ENCODE assay signal across 8 cellular contexts in the genomic region with DNA sequence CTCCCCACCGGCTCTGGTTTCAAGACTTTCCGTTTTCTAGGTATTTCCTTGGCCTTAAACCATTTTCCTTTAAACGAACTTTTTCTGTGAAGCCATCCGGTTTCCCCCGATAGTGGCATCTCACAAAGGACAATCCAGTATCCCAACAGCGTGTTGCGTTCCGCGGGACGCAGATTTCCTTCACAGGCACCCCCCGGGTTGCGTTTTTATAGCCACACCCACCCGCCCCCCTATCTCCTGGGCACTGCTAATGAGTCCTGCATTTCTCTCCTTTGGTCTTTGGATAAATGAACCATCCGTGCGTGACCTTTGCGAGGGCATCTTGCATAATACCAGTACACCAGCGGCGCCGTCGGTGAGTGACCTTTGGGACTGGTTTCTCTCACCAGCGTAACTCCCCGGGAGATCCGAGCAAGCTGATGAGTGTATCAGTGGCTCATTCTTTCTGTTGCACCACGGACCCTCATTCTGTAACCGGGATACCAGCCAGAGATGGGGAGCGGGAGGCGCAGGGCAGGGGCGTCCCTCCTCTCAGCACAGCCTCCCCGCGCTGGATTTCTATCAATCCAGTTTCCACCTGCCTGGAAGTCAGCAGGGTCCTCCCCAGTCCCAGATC. TPM values are rescaled to one million over a fixed set of nuclear protein-coding genes. Genes with fewer than 3 reads are reported as not detected.
A peak's percentile ranks its signal among the peaks of the same experiment; 100 is the strongest.
DNase-seq lines count a peak whose midpoint lies in the region; ATAC-seq and TF ChIP-seq lines count a peak whose summit lies in the region.

No MANE protein-coding gene starts in this region.

- peak; percentile 58 to 62 for ATAC-seq in activated CD4-positive, CD25-positive, alpha-beta regulatory T cell treated with anti-CD3 and anti-CD28 coated beads, Interleukin-2, amount 50 U/mL, for 24 hours
- ATAC-seq in HG02678 (IDR thresholded peaks at IDR 0.05; ENCODE audit: unreplicated experiment) (peak; percentile 23), right lobe of liver (peak; percentile 58 to 70 (median 64))

- H2AFZ ChIP-seq in OCI-LY1 (ENCODE audit: low read length): no peak overlapping the region

- no peak for TF ChIP-seq CTCF in OCI-LY1 (IDR thresholded peaks at IDR 0.05; ENCODE audit: low read length)
- TF ChIP-seq CTCF in cardiac fibroblast (IDR thresholded peaks at IDR 0.05; ENCODE audit: low read depth, low read length): no peak
- no peak for TF ChIP-seq CTCF in right lobe of liver (IDR thresholded peaks at IDR 0.05)

- intact Hi-C loops in right lobe of liver (cut with DNase I): loop anchor here in 1 of 2 donors (5.0 kb wide), 1 partner anchor 58 kb away; no protein-coding TSS in a partner anchor

- peaks cover 26% of the 10 kb centered on the region for H3K4me1 ChIP-seq in OCI-LY1 (ENCODE audit: insufficient read depth, low read length, severe bottlenecking)
- peaks cover 0 to 32% (median 11%) of the 10 kb centered on the region in 4 donors for H3K4me1 ChIP-seq in right lobe of liver
- H3K4me1 ChIP-seq in stomach smooth muscle (ENCODE audit: control insufficient read depth, insufficient read depth, low read length): peaks cover 17% of the 10 kb centered on the region

- H3F3A ChIP-seq in OCI-LY1 (ENCODE audit: insufficient read depth, low read length): 0 out of 2 replicates have a peak, but pooled peaks cover 5% of the 10 kb centered on the region

- peak overlapping the region; percentile 84 for H3K4me2 ChIP-seq in OCI-LY1 (ENCODE audit: low read length)

- TF ChIP-seq POLR2A in right lobe of liver (IDR thresholded peaks at IDR 0.05): no peak

- H3K27me3 ChIP-seq in OCI-LY1 (ENCODE audit: insufficient read depth, low read length) (no peaks in the 10 kb centered on the region), right lobe of liver (no peaks in the 10 kb centered on the region), stomach smooth muscle (ENCODE audit: control insufficient read depth in 1 of 2, insufficient read depth in 2 of 2, low read length in 2 of 2) (no peaks in the 10 kb centered on the region)

- H3K4me3 ChIP-seq in OCI-LY1 (ENCODE audit: low read depth, low read length, poor library complexity, severe bottlenecking): peak overlapping the region; percentile 65
- H3K4me3 ChIP-seq in cardiac fibroblast (replicated peaks in 1 of 2; ENCODE audit: low read depth in 2 of 2, low read length in 2 of 2): peak overlapping the region; percentile 57 to 61
- H3K4me3 ChIP-seq in right lobe of liver: peak overlapping the region; percentile 35 to 53 (median 48)
- H3K4me3 ChIP-seq in stomach smooth muscle (ENCODE audit: low read length in 2 of 2): peak overlapping the region; percentile 67 to 80

- 1% methylated on average over 23 of the region's 30 CpGs for WGBS in right lobe of liver (ENCODE audit: insufficient coverage, low coverage, low lambda C conversion rate, missing lambda C conversion rate)

- H3K9ac ChIP-seq in OCI-LY1 (ENCODE audit: low read length): peak overlapping the region; percentile 32; the same call in 1 of the 2 replicates
- H3K9ac ChIP-seq in stomach smooth muscle (ENCODE audit: low read length in 2 of 2): peak overlapping the region; percentile 60 to 65

- H4K20me1 ChIP-seq in OCI-LY1 (ENCODE audit: insufficient read depth, low read length): no peaks in the 10 kb centered on the region

- no peak for DNase-seq in activated CD4-positive, CD25-positive, alpha-beta regulatory T cell treated with anti-CD3 and anti-CD28 coated beads, Interleukin-2, amount 50 U/mL, for 72 hours
- DNase-seq in cardiac fibroblast (ENCODE audit: low read depth in 2 of 2) (peak; percentile 84 to 93), right lobe of liver (peak; percentile 86 to 91 (median 89))
- DNase-seq in stimulated activated CD4-positive, alpha-beta T cell treated with anti-CD3 and anti-CD28 coated beads, Interleukin-15, amount 100 ng/mL, for 24 hours: no peak

- no peaks in the 10 kb centered on the region for H3K9me2 ChIP-seq in OCI-LY1 (ENCODE audit: low read depth, low read length)

- no peaks in the 10 kb centered on the region for H3K79me2 ChIP-seq in OCI-LY1 (ENCODE audit: insufficient read depth, low read length)

- peak overlapping the region; percentile 4 for H3K27ac ChIP-seq in OCI-LY1 (ENCODE audit: low read depth, low read length, poor library complexity, severe bottlenecking)
- H3K27ac ChIP-seq in right lobe of liver: peak overlapping the region; percentile 72 to 96 (median 78)
- H3K27ac ChIP-seq in stomach smooth muscle (ENCODE audit: low read length): peak overlapping the region; percentile 53

- no peaks in the 10 kb centered on the region for H3K36me3 ChIP-seq in OCI-LY1 (ENCODE audit: insufficient read depth, low read length)
- H3K36me3 ChIP-seq in right lobe of liver: peaks cover 0 to under 1% (median 0%) of the 10 kb centered on the region in 4 donors
- H3K36me3 ChIP-seq in stomach smooth muscle (ENCODE audit: control insufficient read depth in 2 of 2, insufficient read depth in 2 of 2, low read length in 2 of 2): peaks cover 0 to under 1% of the 10 kb centered on the region in 2 donors

- H3K9me3 ChIP-seq in OCI-LY1 (ENCODE audit: low read length): no peaks in the 10 kb centered on the region
- no peaks in the 10 kb centered on the region for H3K9me3 ChIP-seq in right lobe of liver
- no peaks in the 10 kb centered on the region for H3K9me3 ChIP-seq in stomach smooth muscle (ENCODE audit: control insufficient read depth in 2 of 2, low read length in 2 of 2)

RNA-seq across cellular contexts. Expression of gene NQO2, which starts 0.6 kb away (rescaled TPM):
- 10 to 100 TPM; 44.5 to 74.2 (median 67.3) TPM for total RNA-seq in right lobe of liver

RNA-seq across cellular contexts. Expression of gene SERPINB6, which starts 27.7 kb away (rescaled TPM):
- total RNA-seq in right lobe of liver: 10 to 100 TPM; 27.0 to 48.5 (median 38.7) TPM

Comparison
In these comparisons a context has a peak if more than half of its experiments do, and no peak if none do; other contexts are left out.
1. DNase-seq: peak in cardiac fibroblast (2 of 2) and right lobe of liver (3 of 3); none in activated CD4-positive, CD25-positive, alpha-beta regulatory T cell treated with anti-CD3 and anti-CD28 coated beads, Interleukin-2, amount 50 U/mL, for 72 hours (single experiment) and stimulated activated CD4-positive, alpha-beta T cell treated with anti-CD3 and anti-CD28 coated beads, Interleukin-15, amount 100 ng/mL, for 24 hours (single experiment).
2. H3K27ac ChIP-seq: peak in every context shown above with its lines; median percentile 78 in right lobe of liver; 53 in stomach smooth muscle; 4 in OCI-LY1.
3. Peak in every context shown above with its lines, with median percentiles within 50 percentile points of each other: ATAC-seq and H3K4me3 ChIP-seq.